In the genomic region with DNA sequence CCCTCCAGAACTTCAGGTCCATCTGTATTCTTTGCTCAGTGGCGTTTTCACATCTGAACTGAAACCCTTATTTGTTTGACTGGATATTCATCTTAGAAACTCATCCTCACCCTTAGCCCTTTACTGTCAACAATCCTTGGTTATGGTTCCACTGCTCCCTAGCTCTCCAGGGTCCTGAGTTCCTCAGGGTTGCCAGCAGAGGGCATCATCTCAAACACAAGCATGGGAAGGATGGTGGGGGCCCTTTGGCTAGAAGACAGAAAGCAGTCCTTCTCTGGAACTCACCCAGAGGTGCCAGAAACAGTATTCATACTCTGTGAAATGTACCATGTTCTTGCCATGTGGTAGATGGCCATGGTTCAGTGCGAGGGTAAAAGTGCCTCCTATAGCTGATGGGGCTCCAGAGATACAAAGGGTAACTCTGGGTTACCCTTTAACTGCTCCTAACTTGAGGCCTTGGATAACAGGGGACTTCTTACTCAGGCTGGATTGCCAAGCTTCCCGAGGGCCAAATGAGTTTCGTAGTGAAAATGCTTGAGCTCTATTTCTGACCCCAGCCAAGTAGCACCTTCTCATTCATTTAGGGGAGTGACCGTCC, we compare ENCODE assay signal across 9 cellular contexts. TPM values are rescaled to one million over a fixed set of nuclear protein-coding genes. Genes with fewer than 3 reads are reported as not detected.
DNase-seq lines count a peak whose midpoint lies in the region; ATAC-seq, FAIRE-seq and TF ChIP-seq lines count a peak whose summit lies in the region.
"Had no signal": no experiment of that assay in that cellular context is flagged by ENCODE, and none has a peak within 500 bp of the region (broad histone marks: within the 10 kb centered on the region; RNA-seq: fewer than 3 reads in every experiment).

No MANE protein-coding gene starts in this region.

- no peak overlapping the region for H3K4me3 ChIP-seq in AG10803 (ENCODE audit: low read length)
- H3K4me3 ChIP-seq in GM12865 (ENCODE audit: low read depth, low read length): no peak overlapping the region
- no peak overlapping the region for H3K4me3 ChIP-seq in SJCRH30

- H3K9me3 ChIP-seq in SJCRH30 (replicated peaks): no peaks in the 10 kb centered on the region

- ATAC-seq in foreskin keratinocyte: peak; percentile 68
- no peak for ATAC-seq in GM21515 (IDR thresholded peaks at IDR 0.05; ENCODE audit: unreplicated experiment)
- no peak for ATAC-seq in HG03039 (IDR thresholded peaks at IDR 0.05; ENCODE audit: unreplicated experiment)

- TF ChIP-seq CTCF in AG10803 (conservative IDR thresholded peaks at IDR 0.05; ENCODE audit: low read length) (peak; percentile 53), GM12865 (IDR thresholded peaks at IDR 0.05; ENCODE audit: insufficient read depth, low read depth, low read length, missing control alignments) (peak; percentile 48), foreskin keratinocyte (conservative IDR thresholded peaks at IDR 0.05) (peak; percentile 68)

- DNase-seq in AG10803 (ENCODE audit: low read depth): peak; percentile 12
- peak; percentile 35 for DNase-seq in GM12865 (ENCODE audit: low read depth)
- peak; percentile 45 to 65 for DNase-seq in SJCRH30
- no peak for DNase-seq in foreskin keratinocyte
- DNase-seq in frontal cortex (ENCODE audit: low spot score in 2 of 2): no peak
- no peak for DNase-seq in NCI-H187 treated with DMSO at 0.1 percent for 48 hours (lab: John Stamatoyannopoulos, UW)

- H3K36me3 ChIP-seq in SJCRH30: peaks cover 60% of the 10 kb centered on the region

- no peaks in the 10 kb centered on the region for H3K27me3 ChIP-seq in SJCRH30
- H3K27me3 ChIP-seq in foreskin keratinocyte: no peaks in the 10 kb centered on the region

- H3K27ac ChIP-seq in SJCRH30 (no peak overlapping the region), foreskin keratinocyte (no peak overlapping the region)

- H3K4me1 ChIP-seq in SJCRH30 (no peaks in the 10 kb centered on the region), foreskin keratinocyte (no peaks in the 10 kb centered on the region)

- FAIRE-seq in frontal cortex (lab: Jason Lieb, UNC): no peak

RNA-seq across cellular contexts. Expression of a gene that starts 11.3 kb away (rescaled TPM):
- 49.3 and 56.9 TPM in 2 replicates for total RNA-seq in SJCRH30 (2014; rRNA removed; shearing (Covaris generic))
- total RNA-seq in foreskin keratinocyte: 55.2 and 60.9 TPM in 2 replicates
- 61.4 and 61.7 TPM in 2 replicates for polyA plus RNA-seq in foreskin keratinocyte
- total RNA-seq in frontal cortex: 24.5 TPM

RNA-seq across cellular contexts. Expression of a gene that starts 11.4 kb away (rescaled TPM):
- total RNA-seq in SJCRH30 (2014; rRNA removed; shearing (Covaris generic)): 107 TPM in 2 replicates
- total RNA-seq in foreskin keratinocyte (116 and 147 TPM in 2 replicates), frontal cortex (161 TPM)
- polyA plus RNA-seq in foreskin keratinocyte: 57.8 and 58.4 TPM in 2 replicates

RNA-seq across cellular contexts. Expression of a gene that starts 12.4 kb away (rescaled TPM):
- 1.4 and 2.2 TPM in 2 replicates for total RNA-seq in SJCRH30 (2014; rRNA removed; shearing (Covaris generic))
- total RNA-seq in foreskin keratinocyte (0.04 TPM in 1 of 2 replicates, not detected in the other), frontal cortex (0.41 TPM)
- polyA plus RNA-seq in foreskin keratinocyte: 0.07 TPM in 2 replicates
- polyA plus RNA-seq: aorta had no signal

RNA-seq across cellular contexts. Expression of a gene that starts 45.9 kb away (rescaled TPM):
- total RNA-seq in SJCRH30 (2014; rRNA removed; shearing (Covaris generic)): 11.1 and 12.8 TPM in 2 replicates
- total RNA-seq in foreskin keratinocyte (8.0 and 9.9 TPM in 2 replicates), frontal cortex (11.0 TPM)
- polyA plus RNA-seq in foreskin keratinocyte: 5.5 and 5.8 TPM in 2 replicates

Comparison
In these comparisons a context has a peak if more than half of its experiments do, and no peak if none do; other contexts are left out.
1. DNase-seq: peak in AG10803 (single experiment), GM12865 (single experiment) and SJCRH30 (2 of 2); none in foreskin keratinocyte (0 of 2), frontal cortex (0 of 2) and NCI-H187 treated with DMSO at 0.1 percent for 48 hours (single experiment).
2. Peak in every context shown above with its lines, with median percentiles within 50 percentile points of each other: CTCF ChIP-seq.